In genomic region chr12:107356266-107356936, GRCh38 we compare ENCODE assay signal across 12 cellular contexts.
DNase-seq lines count a peak whose midpoint lies in the region; ATAC-seq, FAIRE-seq and TF ChIP-seq lines count a peak whose summit lies in the region.
"Had no signal": no experiment of that assay in that cellular context is flagged by ENCODE, and none has a peak within 500 bp of the region (broad histone marks: within the 10 kb centered on the region; RNA-seq: fewer than 3 reads in every experiment).

No MANE protein-coding gene starts in this region.

- DNase-seq in activated CD4-positive, alpha-beta T cell treated with anti-CD3 and anti-CD28 coated beads, Interleukin-2, amount 10 ng/mL, durations not matched to agents 24 days and 14 days: peak; percentile 70
- DNase-seq in activated CD4-positive, alpha-beta T cell treated with anti-CD3 and anti-CD28 coated beads for 48 hours: no peak
- DNase-seq in NB4 (ENCODE audit: low read depth): peak; percentile 11
- peak; percentile 80 for DNase-seq in bronchial epithelial cell (ENCODE audit: low read depth)
- no peak for DNase-seq in stimulated activated effector memory CD8-positive, alpha-beta T cell treated with anti-CD3 and anti-CD28 coated beads, Interleukin-12 subunit alpha, Interleukin-12 subunit beta, amount 100 ng/mL, for 72 hours (ENCODE audit: low spot score in 2 of 2)
- DNase-seq in COLO829 (ENCODE audit: low spot score): no peak
- no peak for DNase-seq in NCI-H2029 (lab: John Stamatoyannopoulos, UW)
- DNase-seq in CD1c-positive myeloid dendritic cell (ENCODE audit: extremely low spot score): no peak
- DNase-seq: activated naive CD4-positive, alpha-beta T cell treated with Interleukin-2 at 50 U/mL for 16 hours; GF-D8; SIG-M5; spleen had no signal

- no peaks in the 10 kb centered on the region for H3K36me3 ChIP-seq in bronchial epithelial cell (ENCODE audit: control insufficient read depth, insufficient read depth, low read length)
- H3K36me3 ChIP-seq: spleen had no signal

- H3K27me3 Mint-ChIP-seq in activated CD4-positive, alpha-beta T cell treated with anti-CD3 and anti-CD28 coated beads, Interleukin-2, amount 10 ng/mL, durations not matched to agents 24 days and 14 days: no peaks in the 10 kb centered on the region

- TF ChIP-seq CTCF in NB4 (IDR thresholded peaks at IDR 0.05; ENCODE audit: low read depth, low read length) (no peak), bronchial epithelial cell (IDR thresholded peaks at IDR 0.05; ENCODE audit: insufficient read depth, low read length, severe bottlenecking) (no peak)

- peak overlapping the region; percentile 4 for H3K4me3 Mint-ChIP-seq in activated CD4-positive, alpha-beta T cell treated with anti-CD3 and anti-CD28 coated beads, Interleukin-2, amount 10 ng/mL, durations not matched to agents 24 days and 14 days
- H3K4me3 Mint-ChIP-seq in stimulated activated effector memory CD8-positive, alpha-beta T cell treated with anti-CD3 and anti-CD28 coated beads, Interleukin-12 subunit alpha, Interleukin-12 subunit beta, amount 100 ng/mL, for 72 hours: no peak overlapping the region

- FAIRE-seq in bronchial epithelial cell (lab: Jason Lieb, UNC): peak; percentile 50

- H3K27ac Mint-ChIP-seq in activated CD4-positive, alpha-beta T cell treated with anti-CD3 and anti-CD28 coated beads, Interleukin-2, amount 10 ng/mL, durations not matched to agents 24 days and 14 days: no peak overlapping the region
- no peak overlapping the region for H3K27ac Mint-ChIP-seq in stimulated activated effector memory CD8-positive, alpha-beta T cell treated with anti-CD3 and anti-CD28 coated beads, Interleukin-12 subunit alpha, Interleukin-12 subunit beta, amount 100 ng/mL, for 72 hours

- H3K4me3 ChIP-seq in NB4 (ENCODE audit: low read depth, low read length) (no peak overlapping the region), bronchial epithelial cell (ENCODE audit: low read depth, low read length) (no peak overlapping the region)
- H3K4me3 ChIP-seq: spleen had no signal

- intact Hi-C loops in activated CD4-positive, alpha-beta T cell treated with anti-CD3 and anti-CD28 coated beads, Interleukin-2, amount 10 ng/mL, durations not matched to agents 24 days and 14 days (cut with micrococcal nuclease): loop anchor here (1.0 to 10.0 kb wide), 2 partner anchors 12 to 48 kb away; no protein-coding TSS in a partner anchor

- H3K36me3 Mint-ChIP-seq in activated CD4-positive, alpha-beta T cell treated with anti-CD3 and anti-CD28 coated beads, Interleukin-2, amount 10 ng/mL, durations not matched to agents 24 days and 14 days (ENCODE audit: low read depth): peaks cover 11% of the 10 kb centered on the region
- no peaks in the 10 kb centered on the region for H3K36me3 Mint-ChIP-seq in stimulated activated effector memory CD8-positive, alpha-beta T cell treated with anti-CD3 and anti-CD28 coated beads, Interleukin-12 subunit alpha, Interleukin-12 subunit beta, amount 100 ng/mL, for 72 hours

- peaks cover 65% of the 10 kb centered on the region for H3K4me1 Mint-ChIP-seq in activated CD4-positive, alpha-beta T cell treated with anti-CD3 and anti-CD28 coated beads, Interleukin-2, amount 10 ng/mL, durations not matched to agents 24 days and 14 days
- H3K4me1 Mint-ChIP-seq in stimulated activated effector memory CD8-positive, alpha-beta T cell treated with anti-CD3 and anti-CD28 coated beads, Interleukin-12 subunit alpha, Interleukin-12 subunit beta, amount 100 ng/mL, for 72 hours: peaks cover 38% of the 10 kb centered on the region

- H3K9me3 Mint-ChIP-seq in activated CD4-positive, alpha-beta T cell treated with anti-CD3 and anti-CD28 coated beads, Interleukin-2, amount 10 ng/mL, durations not matched to agents 24 days and 14 days: peaks cover 8% of the 10 kb centered on the region
- no peaks in the 10 kb centered on the region for H3K9me3 Mint-ChIP-seq in stimulated activated effector memory CD8-positive, alpha-beta T cell treated with anti-CD3 and anti-CD28 coated beads, Interleukin-12 subunit alpha, Interleukin-12 subunit beta, amount 100 ng/mL, for 72 hours

- TF ChIP-seq POLR2A in NB4 (IDR thresholded peaks at IDR 0.05; ENCODE audit: extremely low read depth, insufficient read length): no peak

- no peaks in the 10 kb centered on the region for H3K27me3 ChIP-seq in bronchial epithelial cell (ENCODE audit: control insufficient read depth, insufficient read depth, low read length)

- ATAC-seq in stimulated activated effector memory CD8-positive, alpha-beta T cell treated with anti-CD3 and anti-CD28 coated beads, Interleukin-12 subunit alpha, Interleukin-12 subunit beta, amount 100 ng/mL, for 72 hours: peak; percentile 76

Comparison
In these comparisons a context has a peak if more than half of its experiments do, and no peak if none do; other contexts are left out.
1. DNase-seq: peak in activated CD4-positive, alpha-beta T cell treated with anti-CD3 and anti-CD28 coated beads, Interleukin-2, amount 10 ng/mL, durations not matched to agents 24 days and 14 days (single experiment), NB4 (single experiment) and bronchial epithelial cell (single experiment); none in activated CD4-positive, alpha-beta T cell treated with anti-CD3 and anti-CD28 coated beads for 48 hours (single experiment), stimulated activated effector memory CD8-positive, alpha-beta T cell treated with anti-CD3 and anti-CD28 coated beads, Interleukin-12 subunit alpha, Interleukin-12 subunit beta, amount 100 ng/mL, for 72 hours (0 of 2), COLO829 (single experiment), NCI-H2029 (single experiment) and CD1c-positive myeloid dendritic cell (single experiment).